Comparison of ENCODE assay signal across 8 cellular contexts in genomic region chr20:46132705-46133120, GRCh38. TPM values are rescaled to one million over a fixed set of nuclear protein-coding genes. Genes with fewer than 3 reads are reported as not detected.
DNase-seq lines count a peak whose midpoint lies in the region; ATAC-seq and TF ChIP-seq lines count a peak whose summit lies in the region.

No MANE protein-coding gene starts in this region.

- RAD21 ChIA-PET in HCT116 (lab: Charles Lee; ENCODE audit: low non-redundant PET in 1 of 2, low total read pairs in 2 of 2, uncharacterized antibody in 2 of 2, unreplicated experiment in 2 of 2): interaction anchor here (1.0 to 1.5 kb wide), 2 partner anchors 216 kb away, joined by 3 read pairs; no protein-coding TSS in a partner anchor

- H3K9me2 ChIP-seq in HCT116 (ENCODE audit: insufficient read depth): no peaks in the 10 kb centered on the region

- H3K4me1 Mint-ChIP-seq in CD4-positive, alpha-beta memory T cell: peaks cover 0 to 9% (median 3%) of the 10 kb centered on the region in 4 donors

- ATAC-seq in HCT116 (peak; percentile 95), GM21360 (IDR thresholded peaks at IDR 0.05; ENCODE audit: unreplicated experiment) (no peak)

- H3K27ac ChIP-seq in CD4-positive, alpha-beta memory T cell (ENCODE audit: low read depth, low read length): no peak overlapping the region
- H3K27ac ChIP-seq in HCT116 (ENCODE audit: low read depth, low read length) (no peak overlapping the region), liver (ENCODE audit: low read depth in 1 of 2, low read length in 2 of 2) (no peak overlapping the region)

- no peaks in the 10 kb centered on the region for H3K4me1 ChIP-seq in CD4-positive, alpha-beta memory T cell (ENCODE audit: insufficient read depth, low read length)
- no peaks in the 10 kb centered on the region for H3K4me1 ChIP-seq in HCT116 (ENCODE audit: control insufficient read depth in 1 of 2, insufficient read depth in 2 of 2, low read length in 2 of 2)
- no peaks in the 10 kb centered on the region for H3K4me1 ChIP-seq in liver (ENCODE audit: control insufficient read depth in 4 of 4, insufficient read depth in 4 of 4, low read length in 3 of 4)

- H3K36me3 ChIP-seq in CD4-positive, alpha-beta memory T cell (ENCODE audit: insufficient read depth, low read length): no peaks in the 10 kb centered on the region
- no peaks in the 10 kb centered on the region for H3K36me3 ChIP-seq in HCT116 (ENCODE audit: control insufficient read depth in 1 of 2, insufficient read depth in 2 of 2, low read length in 2 of 2)
- H3K36me3 ChIP-seq in liver (ENCODE audit: control insufficient read depth in 4 of 4, insufficient read depth in 3 of 4, low read depth in 1 of 4, low read length in 3 of 4): no peaks in the 10 kb centered on the region

- H3K4me3 ChIP-seq in CD4-positive, alpha-beta memory T cell (ENCODE audit: low read length in 2 of 2): no peak overlapping the region
- no peak overlapping the region for H3K4me3 ChIP-seq in HCT116 (replicated peaks in 1 of 2; ENCODE audit: low read depth in 1 of 2, low read length in 2 of 2)
- H3K4me3 ChIP-seq in liver (ENCODE audit: low read depth in 1 of 3, low read length in 3 of 3): no peak overlapping the region

- H3K9me3 ChIP-seq in CD4-positive, alpha-beta memory T cell (ENCODE audit: control insufficient read depth in 1 of 2, low read length in 2 of 2): no peaks in the 10 kb centered on the region
- H3K9me3 ChIP-seq in HCT116 (ENCODE audit: control insufficient read depth in 1 of 2, insufficient read depth in 1 of 2, low read depth in 1 of 2, low read length in 2 of 2) (no peaks in the 10 kb centered on the region), liver (ENCODE audit: control insufficient read depth in 4 of 4, low read length in 3 of 4) (no peaks in the 10 kb centered on the region)

- WGBS in liver: 14% methylated on average over 17 of the region's 17 CpGs

- peaks cover 0 to 3% (median 0%) of the 10 kb centered on the region in 8 donors for H3K9me3 Mint-ChIP-seq in CD4-positive, alpha-beta memory T cell

- H3K27me3 ChIP-seq in CD4-positive, alpha-beta memory T cell (ENCODE audit: insufficient read depth, low read length): no peaks in the 10 kb centered on the region
- H3K27me3 ChIP-seq in HCT116 (ENCODE audit: insufficient read depth, low read length) (0 out of 2 replicates have a peak, but pooled peaks cover 12% of the 10 kb centered on the region), liver (ENCODE audit: control insufficient read depth in 4 of 4, insufficient read depth in 4 of 4, low read length in 3 of 4) (no peaks in the 10 kb centered on the region)

- H3K79me2 ChIP-seq in HCT116 (ENCODE audit: insufficient read depth, low read length): no peaks in the 10 kb centered on the region

- no TSS peak for BruUV-seq in HCT116 (replicated peaks; lab: Mats Ljungman, UMichigan)

- CTCF ChIA-PET in CD4-positive, alpha-beta memory T cell (lab: Charles Lee; ENCODE audit: partially characterized antibody): interaction anchor here (0.6 to 2.9 kb wide), 13 partner anchors 9 to 550 kb away, joined by 3 to 9 read pairs (median 3); partner anchors contain the start of gene ELMO2
- CTCF ChIA-PET in HCT116 (lab: Charles Lee): interaction anchor here (0.8 to 2.6 kb wide), 7 partner anchors 14 to 305 kb away, joined by 3 to 11 read pairs (median 3); partner anchors contain the start of gene ELMO2

- POLR2A ChIA-PET in CD4-positive, alpha-beta memory T cell (lab: Charles Lee; ENCODE audit: partially characterized antibody): interaction anchor here (1.3 kb wide), 1 partner anchor 216 kb away, joined by 3 read pairs; no protein-coding TSS in a partner anchor
- POLR2A ChIA-PET in HCT116 (lab: Charles Lee): no interaction called here

- intact Hi-C loops in CD4-positive, alpha-beta memory T cell (cut with micrococcal nuclease): loop anchor here (1.0 kb wide), 1 partner anchor 42 kb away; no protein-coding TSS in a partner anchor
- intact Hi-C loops in HCT116 (cut with micrococcal nuclease): loop anchor here (1.0 to 5.0 kb wide), 5 partner anchors 121 to 353 kb away; partner anchors contain the start of gene CDH22

- H2AFZ ChIP-seq in HCT116 (ENCODE audit: low read depth, low read length, poor library complexity, severe bottlenecking): no peak overlapping the region

- H4K20me1 ChIP-seq in HCT116 (ENCODE audit: insufficient read depth): no peaks in the 10 kb centered on the region

- no peaks in the 10 kb centered on the region for H3K36me3 Mint-ChIP-seq in CD4-positive, alpha-beta memory T cell

- DNase-seq in CD4-positive, alpha-beta memory T cell: peak in 4 of 5 donors; percentile 39 to 49 (median 42)
- DNase-seq in HCT116 (ENCODE audit: low read depth, low spot score) (peak; percentile 21), NCI-H345 treated with DMSO at 0.1 percent for 48 hours (lab: John Stamatoyannopoulos, UW; ENCODE audit: unreplicated experiment) (peak; percentile 69), cerebellar cortex (ENCODE audit: low spot score) (peak; percentile 82)
- DNase-seq in activated CD4-positive, alpha-beta T cell treated with anti-CD3 and anti-CD28 coated beads for 24 hours (ENCODE audit: low read depth in 2 of 2): peak; percentile 50 to 51
- DNase-seq in stimulated activated CD4-positive, alpha-beta T cell treated with anti-CD3 and anti-CD28 coated beads, Interleukin-4, amount 100 ng/mL, for 48 hours (ENCODE audit: low read depth in 2 of 2): peak; percentile 49 to 60

- no peak for TF ChIP-seq POLR2A in HCT116 (IDR thresholded peaks at IDR 0.05; ENCODE audit: borderline replicate concordance, extremely low read depth, insufficient read depth, insufficient read length)

- peak overlapping the region in 1 of 7 donors; percentile 53 for H3K27ac Mint-ChIP-seq in CD4-positive, alpha-beta memory T cell

- TF ChIP-seq CTCF in HCT116 (IDR thresholded peaks at IDR 0.05 in 2 of 3, conservative IDR thresholded peaks at IDR 0.05 in 1 of 3; ENCODE audit: borderline replicate concordance in 1 of 3, insufficient read depth in 1 of 3, low read depth in 2 of 3, low read length in 2 of 3) (peak; percentile 86 to 88 (median 87)), liver (IDR thresholded peaks at IDR 0.05; ENCODE audit: low read depth, low read length, missing input control) (peak; percentile 66)

- 0 out of 2 replicates have a peak overlapping the region, but pooled peaks have one; percentile 2 for H3K4me2 ChIP-seq in HCT116 (ENCODE audit: low read length)

- H3K9ac ChIP-seq in HCT116 (ENCODE audit: low read length) (no peak overlapping the region), liver (ENCODE audit: low read depth in 1 of 2, low read length in 2 of 2) (no peak overlapping the region)

- TF ChIP-seq RAD21 in HCT116 (IDR thresholded peaks at IDR 0.05; ENCODE audit: low read depth): peak; percentile 93
- peak; percentile 81 to 84 for TF ChIP-seq RAD21 in liver (IDR thresholded peaks at IDR 0.05)

- peak overlapping the region in 1 of 8 donors; percentile 38 for H3K4me3 Mint-ChIP-seq in CD4-positive, alpha-beta memory T cell

- H3K27me3 Mint-ChIP-seq in CD4-positive, alpha-beta memory T cell: peaks cover 24 to 42% of the 10 kb centered on the region in 2 donors

TF ChIP-seq in HCT116, 20 proteins besides CTCF, POLR2A, EP300 and RAD21 (continues in another document):
- TF ChIP-seq ATF3 (IDR thresholded peaks at IDR 0.05): no peak
- no peak for TF ChIP-seq ZFX (IDR thresholded peaks at IDR 0.05)
- no peak for TF ChIP-seq MAX (IDR thresholded peaks at IDR 0.05)
- no peak for TF ChIP-seq TCF7L2 (IDR thresholded peaks at IDR 0.05; ENCODE audit: borderline replicate concordance, extremely low read depth, insufficient read depth, insufficient read length)
- TF ChIP-seq CBX3 (IDR thresholded peaks at IDR 0.05; ENCODE audit: low read depth): no peak
- no peak for TF ChIP-seq ZNF274 (IDR thresholded peaks at IDR 0.05; ENCODE audit: low read depth, low read length)
- no peak for TF ChIP-seq JUND (IDR thresholded peaks at IDR 0.05)
- TF ChIP-seq ELF1 (IDR thresholded peaks at IDR 0.05; ENCODE audit: borderline replicate concordance, low read depth): no peak
- no peak for TF ChIP-seq SRF (IDR thresholded peaks at IDR 0.05; ENCODE audit: low read depth)

TF ChIP-seq in liver, 16 proteins besides CTCF, POLR2A, EP300 and RAD21 (continues in another document):
- TF ChIP-seq HNF4A (conservative IDR thresholded peaks at IDR 0.05) (no peak), FOXA1 (IDR thresholded peaks at IDR 0.05) (no peak), YY1 (IDR thresholded peaks at IDR 0.05) (no peak), GABPA (IDR thresholded peaks at IDR 0.05 in 1 of 2, conservative IDR thresholded peaks at IDR 0.05 in 1 of 2) (no peak), ZBTB33 (IDR thresholded peaks at IDR 0.05) (no peak), ATF3 (IDR thresholded peaks at IDR 0.05) (no peak), SP1 (IDR thresholded peaks at IDR 0.05) (no peak), NR2F2 (IDR thresholded peaks at IDR 0.05) (no peak), TAF1 (conservative IDR thresholded peaks at IDR 0.05) (no peak), HNF4G (IDR thresholded peaks at IDR 0.05) (no peak), RXRA (IDR thresholded peaks at IDR 0.05) (no peak), JUND (IDR thresholded peaks at IDR 0.05) (no peak)

RNA-seq across cellular contexts. Expression of gene CD40, which starts 14.6 kb away (rescaled TPM):
- total RNA-seq in CD4-positive, alpha-beta memory T cell: 1 to 10 TPM; 2.5 to 2.9 TPM
- 1 to 10 TPM; 3.1 to 3.7 TPM for polyA plus RNA-seq in CD4-positive, alpha-beta memory T cell
- total RNA-seq in HCT116 (2021; ENCODE audit: unreplicated experiment) (21.3 TPM), liver (1 to 10 TPM; 2.2 to 6.4 TPM)
- 29.4 and 30.2 TPM in 2 replicates for polyA plus RNA-seq in HCT116 (2012)
- 1 to 10 TPM; 5.7 to 9.4 TPM for polyA plus RNA-seq in liver

RNA-seq across cellular contexts. Expression of gene NCOA5, which starts 43.0 kb away (rescaled TPM):
- 10 to 100 TPM; 37.8 to 47.2 TPM for total RNA-seq in CD4-positive, alpha-beta memory T cell
- polyA plus RNA-seq in CD4-positive, alpha-beta memory T cell: 10 to 100 TPM; 12.8 to 39.4 TPM
- total RNA-seq in HCT116 (2021; ENCODE audit: unreplicated experiment) (31.6 TPM), liver (10 to 100 TPM; 10.3 to 10.4 TPM)
- 10.8 and 17.9 TPM in 2 replicates for polyA plus RNA-seq in HCT116 (2012)
- 1 to 10 TPM; 3.2 to 7.0 TPM for polyA plus RNA-seq in liver

Comparison
In these comparisons a context has a peak if more than half of its experiments do, and no peak if none do; other contexts are left out.
1. DNase-seq: peak in every context shown above with its lines; median percentile 82 in cerebellar cortex; 69 in NCI-H345 treated with DMSO at 0.1 percent for 48 hours; 54 in stimulated activated CD4-positive, alpha-beta T cell treated with anti-CD3 and anti-CD28 coated beads, Interleukin-4, amount 100 ng/mL, for 48 hours; 50 in activated CD4-positive, alpha-beta T cell treated with anti-CD3 and anti-CD28 coated beads for 24 hours; 42 in CD4-positive, alpha-beta memory T cell; 21 in HCT116.